17 cellular contexts compared by ENCODE assay signal in the genomic region with DNA sequence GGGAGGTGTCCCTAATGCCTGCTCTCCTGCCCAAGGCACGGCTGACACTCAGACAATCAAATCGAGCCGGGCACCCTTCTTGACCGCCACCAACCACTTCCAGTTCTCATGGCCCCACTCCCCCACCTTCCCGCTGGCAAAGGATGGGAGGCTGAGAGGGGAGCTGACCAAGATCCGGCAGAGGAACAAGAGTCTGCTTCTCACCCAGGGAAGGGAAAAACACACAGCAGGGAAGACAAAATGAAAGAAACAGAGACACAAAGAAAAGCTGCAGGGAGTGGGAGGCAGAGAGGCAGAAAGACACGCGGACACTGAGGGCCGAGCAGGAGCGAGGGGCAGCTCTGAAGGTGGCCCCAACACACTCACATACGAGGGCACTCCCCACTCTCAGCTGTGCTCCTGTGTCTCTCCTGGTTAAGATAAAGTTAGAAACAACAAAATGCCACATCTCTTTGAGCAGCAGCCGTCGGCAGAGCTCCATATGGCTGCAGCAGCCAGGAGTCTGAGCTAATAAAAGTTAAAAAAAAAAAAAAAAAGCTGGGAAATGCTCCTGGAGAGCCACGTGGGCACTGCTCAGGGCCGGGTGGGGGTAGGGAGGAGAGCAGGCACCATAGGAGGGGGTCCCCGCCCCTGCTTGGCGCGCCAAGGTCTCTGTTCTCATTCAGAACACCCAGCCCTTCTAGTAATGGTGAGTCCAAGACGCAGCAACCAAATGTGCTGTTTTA. TPM values are rescaled to one million over a fixed set of nuclear protein-coding genes. Genes with fewer than 3 reads are reported as not detected.
DNase-seq lines count a peak whose midpoint lies in the region; ATAC-seq and TF ChIP-seq lines count a peak whose summit lies in the region.
"Had no signal": no experiment of that assay in that cellular context is flagged by ENCODE, and none has a peak within 500 bp of the region (broad histone marks: within the 10 kb centered on the region; RNA-seq: fewer than 3 reads in every experiment).

No MANE protein-coding gene starts in this region.

- DNase-seq in GM23338 (ENCODE audit: low spot score) (peak; percentile 40), SHP77 (lab: John Stamatoyannopoulos, UW) (peak; percentile 79 to 83), fibroblast of villous mesenchyme (ENCODE audit: low read depth) (peak; percentile 16), retina (peak; percentile 38), left cardiac atrium (no peak), WERI-Rb-1 (no peak)
- DNase-seq in activated CD8-positive, alpha-beta memory T cell treated with anti-CD3 and anti-CD28 coated beads, Interleukin-2, amount 50 U/mL, for 48 hours: no peak
- DNase-seq: activated CD4-positive, alpha-beta T cell treated with anti-CD3 and anti-CD28 coated beads for 4 hours; activated naive CD8-positive, alpha-beta T cell treated with anti-CD3 and anti-CD28 coated beads, Interleukin-2, amount 10 ng/mL, durations not matched to agents 7 days and 5 days; activated T-cell treated with anti-CD3 and anti-CD28 coated beads, Interleukin-2, amount 50 U/mL, for 1 hour; mucosa of descending colon; NCI-H526 treated with DMSO at 0.1 percent for 48 hours; stimulated activated CD4-positive, alpha-beta T cell treated with anti-CD3 and anti-CD28 coated beads, Interleukin-2, amount 100 ng/mL, for 48 hours had no signal

- H3K27ac ChIP-seq in GM23338 (ENCODE audit: low read depth): peak overlapping the region; percentile 97
- no peak overlapping the region for H3K27ac ChIP-seq in WERI-Rb-1
- H3K27ac ChIP-seq: BLaER1 had no signal

- peaks cover 22% of the 10 kb centered on the region for H3F3A ChIP-seq in GM23338 (replicated peaks; ENCODE audit: low read depth)

- H3K79me2 ChIP-seq in GM23338 (replicated peaks; ENCODE audit: insufficient read depth): peaks cover 35% of the 10 kb centered on the region

- no peaks in the 10 kb centered on the region for H3K9me2 ChIP-seq in GM23338 (ENCODE audit: insufficient read depth)

- H3K36me3 ChIP-seq in GM23338 (ENCODE audit: insufficient read depth) (no peaks in the 10 kb centered on the region; the same call in 1 of the 2 replicates), WERI-Rb-1 (no peaks in the 10 kb centered on the region)
- H3K36me3 ChIP-seq: BLaER1 had no signal

- H3K4me1 ChIP-seq in GM23338 (ENCODE audit: insufficient read depth): peaks cover 51% of the 10 kb centered on the region

- peaks cover 2% of the 10 kb centered on the region; the same call in 2 of the 3 replicates for H3K36me3 Mint-ChIP-seq in GM23338 (ENCODE audit: low read depth)
- H3K36me3 Mint-ChIP-seq: activated naive CD8-positive, alpha-beta T cell treated with anti-CD3 and anti-CD28 coated beads, Interleukin-2, amount 10 ng/mL, durations not matched to agents 7 days and 5 days had no signal

- H4K20me1 ChIP-seq in GM23338 (replicated peaks; ENCODE audit: insufficient read depth): no peaks in the 10 kb centered on the region
- H4K20me1 ChIP-seq: BLaER1 had no signal

- TF ChIP-seq CTCF in GM23338 (conservative IDR thresholded peaks at IDR 0.05; ENCODE audit: low read depth in 2 of 2): no peak
- no peak for TF ChIP-seq CTCF in fibroblast of villous mesenchyme (IDR thresholded peaks at IDR 0.05; ENCODE audit: insufficient read depth, low read depth, low read length)
- no peak for TF ChIP-seq CTCF in WERI-Rb-1 (IDR thresholded peaks at IDR 0.05; ENCODE audit: low read depth, low read length)

- no peaks in the 10 kb centered on the region for H3K9me3 Mint-ChIP-seq in GM23338
- H3K9me3 Mint-ChIP-seq: activated naive CD8-positive, alpha-beta T cell treated with anti-CD3 and anti-CD28 coated beads, Interleukin-2, amount 10 ng/mL, durations not matched to agents 7 days and 5 days; dendritic cell treated with granulocyte-macrophage colony-stimulating factor and Interleukin-4, amounts not matched to agents 40 ng/mL and 50 ng/mL, for 4 days; T-helper 1 cell treated with Interleukin-12 subunit alpha and Interleukin-12 subunit beta and Interleukin-4 antibody, amounts not matched to agents 30 μg/mL and 1 μg/mL, for 36 hours had no signal

- intact Hi-C loops in left cardiac atrium (cut with DNase I): no loop called here

- H3K27me3 ChIP-seq in GM23338 (ENCODE audit: insufficient read depth) (no peaks in the 10 kb centered on the region), WERI-Rb-1 (ENCODE audit: insufficient read depth, low read depth, severe bottlenecking) (no peaks in the 10 kb centered on the region)
- H3K27me3 ChIP-seq: BLaER1 had no signal

- peak overlapping the region; percentile 92 for H3K27ac Mint-ChIP-seq in GM23338
- H3K27ac Mint-ChIP-seq: activated naive CD8-positive, alpha-beta T cell treated with anti-CD3 and anti-CD28 coated beads, Interleukin-2, amount 10 ng/mL, durations not matched to agents 7 days and 5 days; dendritic cell treated with granulocyte-macrophage colony-stimulating factor and Interleukin-4, amounts not matched to agents 40 ng/mL and 50 ng/mL, for 4 days; T-helper 1 cell treated with Interleukin-12 subunit alpha and Interleukin-12 subunit beta and Interleukin-4 antibody, amounts not matched to agents 30 μg/mL and 1 μg/mL, for 36 hours had no signal

- H3K4me3 ChIP-seq in GM23338 (peak overlapping the region; percentile 31), fibroblast of villous mesenchyme (ENCODE audit: low read depth, low read length) (peak overlapping the region; percentile 17), WERI-Rb-1 (ENCODE audit: low read depth, low read length) (no peak overlapping the region)
- H3K4me3 ChIP-seq: BLaER1, mucosa of descending colon had no signal

- H3K4me3 Mint-ChIP-seq in GM23338: peak overlapping the region; percentile 65
- H3K4me3 Mint-ChIP-seq: activated naive CD8-positive, alpha-beta T cell treated with anti-CD3 and anti-CD28 coated beads, Interleukin-2, amount 10 ng/mL, durations not matched to agents 7 days and 5 days; dendritic cell treated with granulocyte-macrophage colony-stimulating factor and Interleukin-4, amounts not matched to agents 40 ng/mL and 50 ng/mL, for 4 days; T-helper 1 cell treated with Interleukin-12 subunit alpha and Interleukin-12 subunit beta and Interleukin-4 antibody, amounts not matched to agents 30 μg/mL and 1 μg/mL, for 36 hours had no signal

- ATAC-seq in GM23338: peak; percentile 33
- ATAC-seq in HG03439 (IDR thresholded peaks at IDR 0.05; ENCODE audit: unreplicated experiment): no peak
- ATAC-seq in left cardiac atrium: no peak

- H3K9me3 ChIP-seq in WERI-Rb-1 (ENCODE audit: severe bottlenecking): no peaks in the 10 kb centered on the region
- H3K9me3 ChIP-seq: BLaER1, mucosa of descending colon had no signal

- H3K27me3 Mint-ChIP-seq in GM23338 (ENCODE audit: insufficient read depth, low read depth, poor library complexity): peaks cover 27% of the 10 kb centered on the region
- H3K27me3 Mint-ChIP-seq: activated naive CD8-positive, alpha-beta T cell treated with anti-CD3 and anti-CD28 coated beads, Interleukin-2, amount 10 ng/mL, durations not matched to agents 7 days and 5 days had no signal

- H3K4me2 ChIP-seq in GM23338: peak overlapping the region; percentile 63
- H3K4me2 ChIP-seq: BLaER1 had no signal

- H3K4me1 Mint-ChIP-seq in GM23338: peaks cover 80% of the 10 kb centered on the region
- H3K4me1 Mint-ChIP-seq: activated naive CD8-positive, alpha-beta T cell treated with anti-CD3 and anti-CD28 coated beads, Interleukin-2, amount 10 ng/mL, durations not matched to agents 7 days and 5 days had no signal

- no peak overlapping the region; the same call in 1 of the 2 replicates for H2AFZ ChIP-seq in GM23338

TF ChIP-seq in GM23338, 12 proteins besides CTCF, POLR2A, EP300 and RAD21 (continues in another document):
- no peak for TF ChIP-seq ZNF114 (CRISPR knock-in tag; IDR thresholded peaks at IDR 0.05)
- TF ChIP-seq NANOG (IDR thresholded peaks at IDR 0.05; ENCODE audit: borderline replicate concordance): no peak
- no peak for TF ChIP-seq ZNF331 (CRISPR knock-in tag; IDR thresholded peaks at IDR 0.05; ENCODE audit: low read depth)

RNA-seq across cellular contexts. Expression of a gene that starts 7.4 kb away (rescaled TPM):
- 22.3 and 26.2 TPM in 2 replicates for total RNA-seq in GM23338 (2014; rRNA removed; shearing (Covaris generic))
- 5.2 and 5.3 TPM in 2 replicates for polyA plus RNA-seq in GM23338 (2016; fragmentation: Nextera tagmentation; extraction: Ambion mirVana)
- total RNA-seq in fibroblast of villous mesenchyme (0.32 and 2.6 TPM in 2 replicates), left cardiac atrium (under 1 TPM; 0.60 to 0.91 TPM)

Comparison
In these comparisons a context has a peak if more than half of its experiments do, and no peak if none do; other contexts are left out.
1. DNase-seq: peak in GM23338 (single experiment), SHP77 (2 of 2), fibroblast of villous mesenchyme (single experiment) and retina (single experiment); none in left cardiac atrium (single experiment), WERI-Rb-1 (single experiment) and activated CD8-positive, alpha-beta memory T cell treated with anti-CD3 and anti-CD28 coated beads, Interleukin-2, amount 50 U/mL, for 48 hours (single experiment).